17 cellular contexts compared by ENCODE assay signal in the genomic region with DNA sequence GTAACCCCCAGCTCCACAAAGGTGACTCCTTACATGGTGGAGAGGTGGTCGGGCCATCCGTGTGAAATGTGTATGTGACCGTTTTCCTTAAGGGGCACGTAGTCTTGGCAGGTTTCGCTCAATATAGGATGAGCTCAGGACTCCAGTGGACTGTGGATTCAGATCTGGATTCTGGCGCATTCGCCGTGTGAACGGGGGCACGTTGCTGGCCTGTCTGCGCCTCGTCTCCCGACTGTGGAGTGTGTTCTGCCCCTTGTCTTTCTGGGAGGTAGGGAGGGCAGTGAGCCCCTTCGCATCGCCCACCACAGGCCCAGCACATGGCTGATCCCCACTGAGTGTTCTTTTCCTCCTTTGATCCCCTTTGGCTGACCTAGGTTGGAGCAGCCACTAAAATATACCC.
A peak's percentile ranks its signal among the peaks of the same experiment; 100 is the strongest.
DNase-seq lines count a peak whose midpoint lies in the region; ATAC-seq and TF ChIP-seq lines count a peak whose summit lies in the region.
"Had no signal": no experiment of that assay in that cellular context is flagged by ENCODE, and none has a peak within 500 bp of the region (broad histone marks: within the 10 kb centered on the region; RNA-seq: fewer than 3 reads in every experiment).

No MANE protein-coding gene starts in this region.

- H3K4me1 Mint-ChIP-seq in Caco-2 (ENCODE audit: low read depth, unreplicated experiment) (peaks cover 62% of the 10 kb centered on the region), neural progenitor cell (peaks cover 22% of the 10 kb centered on the region)

- DNase-seq in AG04450 (ENCODE audit: low read depth, low spot score) (no peak), Caco-2 (no peak), neural progenitor cell (ENCODE audit: low spot score) (no peak), MV-4-11 (lab: John Stamatoyannopoulos, UW) (no peak), HT-29 (ENCODE audit: low spot score) (no peak), DMS53 treated with DMSO at 0.1 percent for 48 hours (lab: John Stamatoyannopoulos, UW; ENCODE audit: unreplicated experiment) (no peak), left ventricle myocardium superior (no peak)
- DNase-seq: CD4-positive, alpha-beta T cell; DMS79 treated with DMSO at 0.1 percent for 48 hours; EL; GOT3; HCEC 1CT had no signal

- no peak overlapping the region for H3K4me2 ChIP-seq in neural progenitor cell
- H3K4me2 ChIP-seq: BLaER1 treated with 17β-estradiol and CSF1 and Interleukin-3, amounts not matched to agents 10 nM and 100 nM; KMS-11 had no signal

- TF ChIP-seq CTCF in AG04450 (IDR thresholded peaks at IDR 0.05; ENCODE audit: low read depth, low read length), result no peak
- TF ChIP-seq CTCF in Caco-2 (IDR thresholded peaks at IDR 0.05; ENCODE audit: insufficient read depth in 1 of 2, low read depth in 1 of 2, low read length in 1 of 2, severe bottlenecking in 1 of 2, unreplicated experiment in 1 of 2), result no peak
- TF ChIP-seq CTCF in VCaP (conservative IDR thresholded peaks at IDR 0.05), result no peak
- TF ChIP-seq CTCF in neural progenitor cell (IDR thresholded peaks at IDR 0.05), result no peak

- H4K20me1 ChIP-seq in neural progenitor cell (ENCODE audit: low read depth), result no peaks in the 10 kb centered on the region
- H4K20me1 ChIP-seq: BLaER1 treated with 17β-estradiol and CSF1 and Interleukin-3, amounts not matched to agents 10 nM and 100 nM had no signal

- POLR2A ChIA-PET in AG04450 (lab: Yijun Ruan, JAX) (no interaction called here), Caco-2 (lab: Charles Lee) (no interaction called here)

- H3K4me3 Mint-ChIP-seq in Caco-2 (ENCODE audit: unreplicated experiment) (peak overlapping the region; percentile 42), neural progenitor cell (no peak overlapping the region)
- H3K4me3 Mint-ChIP-seq: CD4-positive, alpha-beta T cell; IgD-negative memory B cell had no signal

- H3F3A ChIP-seq in neural progenitor cell (ENCODE audit: low read depth), result no peaks in the 10 kb centered on the region

- no peak overlapping the region for H3K4me3 ChIP-seq in AG04450 (ENCODE audit: low read depth, low read length)
- H3K4me3 ChIP-seq in Caco-2 (ENCODE audit: low read depth, low read length), result no peak overlapping the region
- no peak overlapping the region for H3K4me3 ChIP-seq in neural progenitor cell
- H3K4me3 ChIP-seq: BLaER1 treated with 17β-estradiol and CSF1 and Interleukin-3, amounts not matched to agents 10 nM and 100 nM had no signal

- H3K27me3 ChIP-seq in AG04450 (ENCODE audit: control insufficient read depth, insufficient read depth, low read length) (no peaks in the 10 kb centered on the region), Caco-2 (replicated peaks; ENCODE audit: control insufficient read depth, insufficient read depth, low read length) (no peaks in the 10 kb centered on the region), neural progenitor cell (no peaks in the 10 kb centered on the region)
- H3K27me3 ChIP-seq: BLaER1 treated with 17β-estradiol and CSF1 and Interleukin-3, amounts not matched to agents 10 nM and 100 nM had no signal

- H2AFZ ChIP-seq in neural progenitor cell (replicated peaks), result no peak overlapping the region

- H3K9me3 ChIP-seq in AG04450 (ENCODE audit: control insufficient read depth, insufficient read depth, low read length) (no peaks in the 10 kb centered on the region; the same call in 1 of the 2 replicates), Caco-2 (no peaks in the 10 kb centered on the region), neural progenitor cell (ENCODE audit: low read depth) (no peaks in the 10 kb centered on the region)
- H3K9me3 ChIP-seq: BLaER1 treated with 17β-estradiol and CSF1 and Interleukin-3, amounts not matched to agents 10 nM and 100 nM had no signal

- H3K4me1 ChIP-seq in Caco-2 (peaks cover 82% of the 10 kb centered on the region), neural progenitor cell (no peaks in the 10 kb centered on the region)

- no peak for ATAC-seq in left ventricle myocardium superior

- no peaks in the 10 kb centered on the region for H3K79me2 ChIP-seq in neural progenitor cell (ENCODE audit: low read depth)

- no peaks in the 10 kb centered on the region for H3K9me3 Mint-ChIP-seq in Caco-2 (ENCODE audit: unreplicated experiment)
- H3K9me3 Mint-ChIP-seq in neural progenitor cell, result peaks cover 3% of the 10 kb centered on the region
- H3K9me3 Mint-ChIP-seq: CD4-positive, alpha-beta T cell; IgD-negative memory B cell had no signal

- H3K27me3 Mint-ChIP-seq in Caco-2 (ENCODE audit: insufficient read depth, unreplicated experiment) (no peaks in the 10 kb centered on the region), neural progenitor cell (ENCODE audit: insufficient read depth, low read depth) (peaks cover 2% of the 10 kb centered on the region)

- no TSS peak for BruUV-seq in Caco-2 (replicated peaks; lab: Mats Ljungman, UMichigan)

- intact Hi-C loops in Caco-2 (cut with micrococcal nuclease; ENCODE audit: unreplicated experiment) (no loop called here), left ventricle myocardium superior (cut with micrococcal nuclease) (no loop called here)

- H3K27ac ChIP-seq in AG04450 (ENCODE audit: low read depth, low read length), result peak overlapping the region; percentile 31
- H3K27ac ChIP-seq in VCaP, result peak overlapping the region; percentile 99; the same call in 1 of the 2 replicates
- H3K27ac ChIP-seq in neural progenitor cell, result no peak overlapping the region
- H3K27ac ChIP-seq: BLaER1 treated with 17β-estradiol and CSF1 and Interleukin-3, amounts not matched to agents 10 nM and 100 nM; HL-60; KMS-11 had no signal

- H3K36me3 ChIP-seq in Caco-2 (ENCODE audit: control insufficient read depth, insufficient read depth, low read length) (peaks cover 7% of the 10 kb centered on the region; the same call in 1 of the 2 replicates), neural progenitor cell (no peaks in the 10 kb centered on the region)
- H3K36me3 ChIP-seq: BLaER1 treated with 17β-estradiol and CSF1 and Interleukin-3, amounts not matched to agents 10 nM and 100 nM had no signal

- CTCF ChIA-PET in AG04450 (lab: Charles Lee) (interaction anchor here (0.9 to 1.3 kb wide), 3 partner anchors 13 to 410 kb away, joined by 3 to 5 read pairs (median 3); no protein-coding TSS in a partner anchor), Caco-2 (lab: Charles Lee) (interaction anchor here (1.4 kb wide), 1 partner anchor 71 kb away, joined by 6 read pairs; no protein-coding TSS in a partner anchor)

- H3K36me3 Mint-ChIP-seq in Caco-2 (ENCODE audit: insufficient read depth, unreplicated experiment) (peaks cover 57% of the 10 kb centered on the region), neural progenitor cell (peaks cover 6% of the 10 kb centered on the region)

- H3K9ac ChIP-seq in neural progenitor cell, result no peak overlapping the region
- H3K9ac ChIP-seq: BLaER1 treated with 17β-estradiol and CSF1 and Interleukin-3, amounts not matched to agents 10 nM and 100 nM; KMS-11 had no signal

- H3K27ac Mint-ChIP-seq in Caco-2 (ENCODE audit: unreplicated experiment) (peak overlapping the region; percentile 92), neural progenitor cell (peak overlapping the region; percentile 36)
- H3K27ac Mint-ChIP-seq: CD4-positive, alpha-beta T cell; IgD-negative memory B cell had no signal
